18 cellular contexts compared by ENCODE assay signal in genomic region chr1:104387716-104388508, GRCh38.
A peak's percentile ranks its signal among the peaks of the same experiment; 100 is the strongest.
DNase-seq lines count a peak whose midpoint lies in the region; ATAC-seq and TF ChIP-seq lines count a peak whose summit lies in the region.
"Had no signal": no experiment of that assay in that cellular context is flagged by ENCODE, and none has a peak within 500 bp of the region (broad histone marks: within the 10 kb centered on the region; RNA-seq: fewer than 3 reads in every experiment).

No MANE protein-coding gene starts in this region.

- no peaks in the 10 kb centered on the region for H3K36me3 Mint-ChIP-seq in osteocyte (ENCODE audit: unreplicated experiment)
- H3K36me3 Mint-ChIP-seq: activated CD8-positive, alpha-beta memory T cell treated with anti-CD3 and anti-CD28 coated beads, Interleukin-2, amount 10 ng/mL, durations not matched to agents 7 days and 5 days had no signal

- no peaks in the 10 kb centered on the region for H3K27me3 Mint-ChIP-seq in osteocyte (ENCODE audit: unreplicated experiment)
- H3K27me3 Mint-ChIP-seq: activated CD8-positive, alpha-beta memory T cell treated with anti-CD3 and anti-CD28 coated beads, Interleukin-2, amount 10 ng/mL, durations not matched to agents 7 days and 5 days had no signal

- peak; percentile 66 for ATAC-seq in GM19372 (IDR thresholded peaks at IDR 0.05; ENCODE audit: low read depth, unreplicated experiment)
- ATAC-seq in HG02885 (IDR thresholded peaks at IDR 0.05; ENCODE audit: poor library complexity, unreplicated experiment), result peak; percentile 69
- no peak for ATAC-seq in GM19324 (IDR thresholded peaks at IDR 0.05; ENCODE audit: low FRiP score, unreplicated experiment)
- ATAC-seq: activated CD8-positive, alpha-beta memory T cell treated with anti-CD3 and anti-CD28 coated beads, Interleukin-2, amount 10 ng/mL, durations not matched to agents 7 days and 5 days; natural killer cell had no signal

- peaks cover 17% of the 10 kb centered on the region for H3K9me3 Mint-ChIP-seq in osteocyte (ENCODE audit: unreplicated experiment)

- no peaks in the 10 kb centered on the region for H3K27me3 ChIP-seq in MM.1S (replicated peaks; ENCODE audit: insufficient read depth, low read length)
- no peaks in the 10 kb centered on the region for H3K27me3 ChIP-seq in left ventricle myocardium inferior (ENCODE audit: low read depth)
- H3K27me3 ChIP-seq: brain microvascular endothelial cell, dorsolateral prefrontal cortex, hepatocyte had no signal

- H3K4me3 ChIP-seq in MM.1S (ENCODE audit: low read length) (no peak overlapping the region), left ventricle myocardium inferior (no peak overlapping the region)
- H3K4me3 ChIP-seq: dorsolateral prefrontal cortex, hepatocyte had no signal

- H4K20me1 ChIP-seq in MM.1S (ENCODE audit: insufficient read depth, low read length), result no peaks in the 10 kb centered on the region

- TF ChIP-seq CTCF in MM.1S (IDR thresholded peaks at IDR 0.05; ENCODE audit: low read length), result no peak
- no peak for TF ChIP-seq CTCF in left ventricle myocardium inferior (IDR thresholded peaks at IDR 0.05; ENCODE audit: borderline replicate concordance)
- no peak for TF ChIP-seq CTCF in osteocyte (IDR thresholded peaks at IDR 0.05)

- H3K9ac ChIP-seq in MM.1S (ENCODE audit: low read length), result no peak overlapping the region

- H2AFZ ChIP-seq in MM.1S (ENCODE audit: low read length), result no peak overlapping the region
- H2AFZ ChIP-seq: hepatocyte had no signal

- intact Hi-C loops in left ventricle myocardium inferior (cut with micrococcal nuclease), result no loop called here

- H3K27ac ChIP-seq in MM.1S (ENCODE audit: low read length) (peak overlapping the region; percentile 45; the same call in 1 of the 2 replicates), left ventricle myocardium inferior (replicated peaks) (no peak overlapping the region)
- H3K27ac ChIP-seq: brain microvascular endothelial cell, dorsolateral prefrontal cortex, hepatocyte, VCaP had no signal

- no peaks in the 10 kb centered on the region for H3K9me3 ChIP-seq in MM.1S (replicated peaks; ENCODE audit: insufficient read depth, low read length)
- peaks cover 25% of the 10 kb centered on the region for H3K9me3 ChIP-seq in left ventricle myocardium inferior (replicated peaks)

- H3K79me2 ChIP-seq in MM.1S (ENCODE audit: low read length), result no peaks in the 10 kb centered on the region
- H3K79me2 ChIP-seq: hepatocyte had no signal

- H3K4me3 Mint-ChIP-seq in osteocyte (ENCODE audit: unreplicated experiment), result no peak overlapping the region
- H3K4me3 Mint-ChIP-seq: activated CD8-positive, alpha-beta memory T cell treated with anti-CD3 and anti-CD28 coated beads, Interleukin-2, amount 10 ng/mL, durations not matched to agents 7 days and 5 days; natural killer cell had no signal

- H3K36me3 ChIP-seq in MM.1S (replicated peaks; ENCODE audit: insufficient read depth, low read length) (no peaks in the 10 kb centered on the region), left ventricle myocardium inferior (no peaks in the 10 kb centered on the region)
- H3K36me3 ChIP-seq: brain microvascular endothelial cell had no signal

- H3K4me1 Mint-ChIP-seq in osteocyte (ENCODE audit: unreplicated experiment), result peaks cover 2% of the 10 kb centered on the region
- H3K4me1 Mint-ChIP-seq: activated CD8-positive, alpha-beta memory T cell treated with anti-CD3 and anti-CD28 coated beads, Interleukin-2, amount 10 ng/mL, durations not matched to agents 7 days and 5 days; natural killer cell had no signal

- peak; percentile 23 for DNase-seq in MM.1S
- DNase-seq in foreskin melanocyte, result peak; percentile 97
- no peak for DNase-seq in left ventricle myocardium inferior
- no peak for DNase-seq in activated effector memory CD4-positive, alpha-beta T cell treated with Interleukin-2 at 50 U/mL for 16 hours
- DNase-seq in osteocyte (ENCODE audit: extremely low spot score, unreplicated experiment), result no peak
- DNase-seq: activated CD8-positive, alpha-beta memory T cell treated with anti-CD3 and anti-CD28 coated beads, Interleukin-2, amount 10 ng/mL, durations not matched to agents 7 days and 5 days; activated naive CD4-positive, alpha-beta T cell treated with Interleukin-2 at 50 U/mL for 16 hours; brain microvascular endothelial cell; dorsolateral prefrontal cortex; natural killer cell; NCI-H82; stimulated activated CD4-positive, alpha-beta T cell treated with anti-CD3 and anti-CD28 coated beads, Interleukin-15, amount 100 ng/mL, for 24 hours; substantia nigra had no signal

- H3F3A ChIP-seq in MM.1S (ENCODE audit: insufficient read depth, low read length), result no peaks in the 10 kb centered on the region

- no peak overlapping the region for H3K27ac Mint-ChIP-seq in osteocyte (ENCODE audit: unreplicated experiment)
- H3K27ac Mint-ChIP-seq: activated CD8-positive, alpha-beta memory T cell treated with anti-CD3 and anti-CD28 coated beads, Interleukin-2, amount 10 ng/mL, durations not matched to agents 7 days and 5 days; natural killer cell had no signal

- no peak overlapping the region; the same call in 1 of the 2 replicates for H3K4me2 ChIP-seq in MM.1S (ENCODE audit: low read depth, low read length)
- H3K4me2 ChIP-seq: hepatocyte had no signal

- no peaks in the 10 kb centered on the region for H3K9me2 ChIP-seq in MM.1S (replicated peaks; ENCODE audit: insufficient read depth, low read length)

- H3K4me1 ChIP-seq in MM.1S (ENCODE audit: low read length) (no peaks in the 10 kb centered on the region), left ventricle myocardium inferior (no peaks in the 10 kb centered on the region)

Comparison
In these comparisons a context has a peak if more than half of its experiments do, and no peak if none do; other contexts are left out.
1. DNase-seq: peak in MM.1S (single experiment) and foreskin melanocyte (single experiment); none in left ventricle myocardium inferior (single experiment), activated effector memory CD4-positive, alpha-beta T cell treated with Interleukin-2 at 50 U/mL for 16 hours (single experiment) and osteocyte (single experiment).